Comparison of ENCODE assay signal across 23 cellular contexts in genomic region chr12:2555487-2556082, GRCh38.
DNase-seq lines count a peak whose midpoint lies in the region; ATAC-seq and TF ChIP-seq lines count a peak whose summit lies in the region.
"Had no signal": no experiment of that assay in that cellular context is flagged by ENCODE, and none has a peak within 500 bp of the region (broad histone marks: within the 10 kb centered on the region; RNA-seq: fewer than 3 reads in every experiment).

No MANE protein-coding gene starts in this region.

- ATAC-seq in GM18907 (IDR thresholded peaks at IDR 0.05; ENCODE audit: unreplicated experiment), result no peak
- ATAC-seq: activated CD4-positive, alpha-beta T cell treated with anti-CD3 and anti-CD28 coated beads for 36 hours; gastroesophageal sphincter; GM12878; sciatic nerve; stimulated activated effector memory CD8-positive, alpha-beta T cell treated with anti-CD3 and anti-CD28 coated beads, Interleukin-12 subunit alpha, Interleukin-12 subunit beta, amount 100 ng/mL, for 72 hours had no signal

- no peaks in the 10 kb centered on the region for H3K4me1 ChIP-seq in thyroid gland

- TF ChIP-seq POLR2A in thyroid gland (IDR thresholded peaks at IDR 0.05), result no peak

- no peaks in the 10 kb centered on the region for H3K27me3 ChIP-seq in thyroid gland
- H3K27me3 ChIP-seq: esophagus muscularis mucosa, gastroesophageal sphincter, ovary had no signal

- no peak for TF ChIP-seq CTCF in thyroid gland (IDR thresholded peaks at IDR 0.05)

- no peak overlapping the region for H3K4me3 ChIP-seq in thyroid gland (replicated peaks in 1 of 3)
- H3K4me3 ChIP-seq: esophagus muscularis mucosa, gastroesophageal sphincter, GM12878, ovary had no signal

- intact Hi-C loops in cardiac septum (cut with DNase I) (no loop called here), thyroid gland (cut with DNase I) (no loop called here)

- no peaks in the 10 kb centered on the region for H3K36me3 ChIP-seq in thyroid gland
- H3K36me3 ChIP-seq: ovary had no signal

- H3K27ac ChIP-seq in thyroid gland, result no peak overlapping the region
- H3K27ac ChIP-seq: esophagus muscularis mucosa, gastroesophageal sphincter, KMS-11, ovary had no signal

- 83 to 85% methylated on average over 19 of the region's 19 CpGs for whole genome bisulfite sequencing in thyroid gland, 2 donors

- DNase-seq in ELF-1 (ENCODE audit: low read depth, low spot score) (peak; percentile 41), NCI-H1436 (lab: John Stamatoyannopoulos, UW) (peak; percentile 86), NCI-H69 (lab: John Stamatoyannopoulos, UW) (peak; percentile 98), left kidney (ENCODE audit: low read depth, low spot score) (peak; percentile 72), dermis blood vessel endothelial cell (no peak), cardiac septum (ENCODE audit: low spot score) (no peak), thyroid gland (no peak)
- DNase-seq: activated CD4-positive, alpha-beta T cell treated with anti-CD3 and anti-CD28 coated beads for 36 hours; DMS53; effector memory CD4-positive, alpha-beta T cell; kidney glomerular epithelial cell; naive B cell; NCI-H446; OCI-M1; ovary; Right ventricle myocardium superior had no signal

- no peaks in the 10 kb centered on the region for H3K9me3 ChIP-seq in thyroid gland
- H3K9me3 ChIP-seq: esophagus muscularis mucosa, gastroesophageal sphincter, ovary had no signal

Comparison
In these comparisons a context has a peak if more than half of its experiments do, and no peak if none do; other contexts are left out.
1. DNase-seq: peak in ELF-1 (single experiment), NCI-H1436 (single experiment), NCI-H69 (single experiment) and left kidney (single experiment); none in dermis blood vessel endothelial cell (single experiment), cardiac septum (single experiment) and thyroid gland (0 of 2).